In genomic region chr19:36973021-36973843, GRCh38 we compare ENCODE assay signal across 8 cellular contexts. TPM values are rescaled to one million over a fixed set of nuclear protein-coding genes. Genes with fewer than 3 reads are reported as not detected.
DNase-seq lines count a peak whose midpoint lies in the region; ATAC-seq lines count a peak whose summit lies in the region.

No MANE protein-coding gene starts in this region.

- peak overlapping the region; percentile 70 for H3K9ac ChIP-seq in skeletal muscle satellite cell (ENCODE audit: low read depth, low read length)

- H3K36me3 Mint-ChIP-seq in T-helper 2 cell treated with Interferon-gamma antibody and Interleukin-4, amounts not matched to agents 5 μg/mL and 100 μg/mL, for 36 hours (ENCODE audit: low read depth), result peaks cover 21% of the 10 kb centered on the region

- DNase-seq in Daoy (ENCODE audit: low read depth) (peak; percentile 75), astrocyte of the hippocampus (ENCODE audit: low read depth, low spot score) (peak; percentile 92), hypothalamus (lab: John Stamatoyannopoulos, UW) (peak; percentile 27 to 91 (median 77)), LoVo (ENCODE audit: low spot score) (no peak), SIG-M5 treated with dmso at 0.1 percent for 504 hours (lab: John Stamatoyannopoulos, UW; ENCODE audit: unreplicated experiment) (no peak)
- peak; percentile 66 for DNase-seq in T-helper 2 cell treated with Interferon-gamma antibody and Interleukin-4, amounts not matched to agents 5 μg/mL and 100 μg/mL, for 36 hours (ENCODE audit: low spot score)

- no peaks in the 10 kb centered on the region for H3K27me3 Mint-ChIP-seq in T-helper 2 cell treated with Interferon-gamma antibody and Interleukin-4, amounts not matched to agents 5 μg/mL and 100 μg/mL, for 36 hours (ENCODE audit: low read depth)

- H3K4me1 ChIP-seq in skeletal muscle satellite cell (ENCODE audit: control insufficient read depth, insufficient read depth, low read length), result peaks cover 6% of the 10 kb centered on the region

- H3K4me2 ChIP-seq in skeletal muscle satellite cell (ENCODE audit: low read length), result peak overlapping the region; percentile 86

- H3K9me3 ChIP-seq in skeletal muscle satellite cell (replicated peaks; ENCODE audit: low read length), result no peaks in the 10 kb centered on the region

- H3K4me3 Mint-ChIP-seq in T-helper 2 cell treated with Interferon-gamma antibody and Interleukin-4, amounts not matched to agents 5 μg/mL and 100 μg/mL, for 36 hours, result peak overlapping the region; percentile 90

- H3K27ac Mint-ChIP-seq in T-helper 2 cell treated with Interferon-gamma antibody and Interleukin-4, amounts not matched to agents 5 μg/mL and 100 μg/mL, for 36 hours, result peak overlapping the region; percentile 75

- peaks cover 4% of the 10 kb centered on the region for H3K36me3 ChIP-seq in skeletal muscle satellite cell (ENCODE audit: insufficient read depth, low read length)

- peak; percentile 61 for ATAC-seq in HG03039 (IDR thresholded peaks at IDR 0.05; ENCODE audit: unreplicated experiment)

- peaks cover 4% of the 10 kb centered on the region for H3K4me1 Mint-ChIP-seq in T-helper 2 cell treated with Interferon-gamma antibody and Interleukin-4, amounts not matched to agents 5 μg/mL and 100 μg/mL, for 36 hours (ENCODE audit: low read depth)

- no peaks in the 10 kb centered on the region for H3K27me3 ChIP-seq in skeletal muscle satellite cell (ENCODE audit: control insufficient read depth, insufficient read depth, low read length)

- peaks cover 25% of the 10 kb centered on the region for H3K9me3 Mint-ChIP-seq in T-helper 2 cell treated with Interferon-gamma antibody and Interleukin-4, amounts not matched to agents 5 μg/mL and 100 μg/mL, for 36 hours

- peak overlapping the region; percentile 79 for H3K4me3 ChIP-seq in skeletal muscle satellite cell (ENCODE audit: low read length)

RNA-seq across cellular contexts. Expression of gene ZNF568, which starts 57.1 kb away (rescaled TPM):
- total RNA-seq in Daoy (2014; rRNA removed; shearing (Covaris generic)), result 5.2 and 24.6 TPM in 2 replicates
- 5.9 and 6.3 TPM in 2 replicates for total RNA-seq in skeletal muscle satellite cell (2012; rRNA removed)

RNA-seq across cellular contexts. Expression of gene ZNF829, which starts 57.1 kb away (rescaled TPM):
- total RNA-seq in Daoy (2014; rRNA removed; shearing (Covaris generic)), result 5.9 and 9.2 TPM in 2 replicates
- total RNA-seq in skeletal muscle satellite cell (2012; rRNA removed), result 3.3 and 3.8 TPM in 2 replicates

Comparison
In these comparisons a context has a peak if more than half of its experiments do, and no peak if none do; other contexts are left out.
1. DNase-seq: peak in Daoy (single experiment), T-helper 2 cell treated with Interferon-gamma antibody and Interleukin-4, amounts not matched to agents 5 μg/mL and 100 μg/mL, for 36 hours (single experiment), astrocyte of the hippocampus (single experiment) and hypothalamus (51 of 51); none in LoVo (single experiment) and SIG-M5 treated with dmso at 0.1 percent for 504 hours (single experiment).